8 cellular contexts compared by ENCODE assay signal in genomic region chr2:232761301-232761907, GRCh38. TPM values are rescaled to one million over a fixed set of nuclear protein-coding genes. Genes with fewer than 3 reads are reported as not detected.
DNase-seq lines count a peak whose midpoint lies in the region; ATAC-seq and TF ChIP-seq lines count a peak whose summit lies in the region.

No MANE protein-coding gene starts in this region.

- H3K4me1 ChIP-seq in CD8-positive, alpha-beta T cell (ENCODE audit: insufficient read depth, low read length): no peaks in the 10 kb centered on the region
- H3K4me1 ChIP-seq in GM23248 (ENCODE audit: insufficient read depth) (no peaks in the 10 kb centered on the region), PC-3 (ENCODE audit: insufficient read depth, low read length) (peaks cover under 1% of the 10 kb centered on the region; the same call in 1 of the 2 replicates)

- peaks cover 8% of the 10 kb centered on the region for H3K36me3 ChIP-seq in CD8-positive, alpha-beta T cell (ENCODE audit: insufficient read depth, low read length)
- H3K36me3 ChIP-seq in GM23248 (ENCODE audit: low read depth) (peaks cover 22% of the 10 kb centered on the region), PC-3 (ENCODE audit: low read depth, low read length) (peaks cover 37% of the 10 kb centered on the region; the same call in 1 of the 2 replicates), brain microvascular endothelial cell (replicated peaks) (peaks cover 21% of the 10 kb centered on the region)

- H4K20me1 ChIP-seq in GM23248 (ENCODE audit: insufficient read depth) (no peaks in the 10 kb centered on the region), PC-3 (ENCODE audit: low read length) (no peaks in the 10 kb centered on the region)

- peak; percentile 50 for TF ChIP-seq CTCF in CD8-positive, alpha-beta T cell (IDR thresholded peaks at IDR 0.05)
- TF ChIP-seq CTCF in PC-3 (conservative IDR thresholded peaks at IDR 0.05; ENCODE audit: low read depth, low read length) (peak; percentile 76), brain microvascular endothelial cell (IDR thresholded peaks at IDR 0.05; ENCODE audit: low read depth, low read length, missing control alignments) (peak; percentile 68)

- DNase-seq in CD8-positive, alpha-beta T cell: peak in 5 of 7 experiments; percentile 2 to 41 (median 20)
- DNase-seq in GM23248: peak; percentile 50
- peak; percentile 66 for DNase-seq in PC-3
- DNase-seq in brain microvascular endothelial cell: peak; percentile 32
- DNase-seq in medulla oblongata (ENCODE audit: extremely low spot score): peak; percentile 26
- DNase-seq in islet precursor cell: no peak

- no peaks in the 10 kb centered on the region for H3K9me2 ChIP-seq in GM23248 (ENCODE audit: insufficient read depth)
- no peaks in the 10 kb centered on the region for H3K9me2 ChIP-seq in PC-3 (replicated peaks; ENCODE audit: low read length)

- 28 to 33% methylated on average over 3 of the region's 3 CpGs for WGBS in GM23248 (ENCODE audit: low coverage in 1 of 2, low lambda C conversion rate in 2 of 2, missing lambda C conversion rate in 2 of 2), 2 experiments

- peaks cover 16% of the 10 kb centered on the region for H3K4me1 Mint-ChIP-seq in CD8-positive, alpha-beta T cell (ENCODE audit: low read depth)

- in situ Hi-C loops in GM23248 (cut with MboI) (no loop called here), brain microvascular endothelial cell (cut with HindIII; ENCODE audit: low pct_ligation_motif_present, low sequenced_read_pairs) (no loop called here)

- H3F3A ChIP-seq in GM23248 (ENCODE audit: insufficient read depth): no peaks in the 10 kb centered on the region
- no peaks in the 10 kb centered on the region for H3F3A ChIP-seq in PC-3 (ENCODE audit: low read length, unreplicated experiment)

- H3K9me3 Mint-ChIP-seq in CD8-positive, alpha-beta T cell: no peaks in the 10 kb centered on the region

- H3K27me3 ChIP-seq in CD8-positive, alpha-beta T cell (ENCODE audit: insufficient read depth, low read length): no peaks in the 10 kb centered on the region
- H3K27me3 ChIP-seq in GM23248 (replicated peaks; ENCODE audit: insufficient read depth) (no peaks in the 10 kb centered on the region), PC-3 (ENCODE audit: low read length) (no peaks in the 10 kb centered on the region), brain microvascular endothelial cell (replicated peaks) (no peaks in the 10 kb centered on the region)

- H3K9ac ChIP-seq in GM23248: no peak overlapping the region
- no peak overlapping the region for H3K9ac ChIP-seq in PC-3 (ENCODE audit: low read length)

- CTCF ChIA-PET in CD8-positive, alpha-beta T cell (lab: Charles Lee): no interaction called here
- CTCF ChIA-PET in PC-3 (lab: Charles Lee): no interaction called here

- H3K36me3 Mint-ChIP-seq in CD8-positive, alpha-beta T cell: peaks cover 65% of the 10 kb centered on the region

- no peak overlapping the region for H2AFZ ChIP-seq in GM23248
- no peak overlapping the region for H2AFZ ChIP-seq in PC-3 (ENCODE audit: low read length)

- intact Hi-C loops in CD8-positive, alpha-beta T cell (cut with DNase I, micrococcal nuclease): loop anchor here (1.0 to 10.0 kb wide), 3 partner anchors 293 to 682 kb away; partner anchors contain the start of gene ATG16L1 (in 2 of the 2)
- intact Hi-C loops in PC-3 (cut with micrococcal nuclease): loop anchor here (10.0 kb wide), 1 partner anchor 493 kb away; the partner anchor contains the start of gene ATG16L1

- no peak overlapping the region for H3K4me3 Mint-ChIP-seq in CD8-positive, alpha-beta T cell

- H3K27ac Mint-ChIP-seq in CD8-positive, alpha-beta T cell: no peak overlapping the region

- no TSS peak for BruUV-seq in PC-3 (replicated peaks; lab: Mats Ljungman, UMichigan)

- POLR2A ChIA-PET in CD8-positive, alpha-beta T cell (lab: Charles Lee): no interaction called here
- POLR2A ChIA-PET in PC-3 (lab: Charles Lee; ENCODE audit: unreplicated experiment): no interaction called here

- H3K4me2 ChIP-seq in GM23248 (ENCODE audit: unreplicated experiment): no peak overlapping the region
- H3K4me2 ChIP-seq in PC-3 (ENCODE audit: low read length): no peak overlapping the region

- H3K79me2 ChIP-seq in GM23248 (ENCODE audit: insufficient read depth): peaks cover 6% of the 10 kb centered on the region; the same call in 1 of the 2 replicates
- H3K79me2 ChIP-seq in PC-3 (ENCODE audit: low read length): no peaks in the 10 kb centered on the region

- H3K9me3 ChIP-seq in CD8-positive, alpha-beta T cell (ENCODE audit: low read length): no peaks in the 10 kb centered on the region
- H3K9me3 ChIP-seq in GM23248 (ENCODE audit: low read depth) (no peaks in the 10 kb centered on the region), PC-3 (ENCODE audit: low read length) (no peaks in the 10 kb centered on the region)

- H3K27me3 Mint-ChIP-seq in CD8-positive, alpha-beta T cell (ENCODE audit: low read depth): no peaks in the 10 kb centered on the region

- ATAC-seq in CD8-positive, alpha-beta T cell: peak; percentile 69
- ATAC-seq in PC-3: peak; percentile 73
- ATAC-seq in HG03565 (IDR thresholded peaks at IDR 0.05; ENCODE audit: unreplicated experiment): no peak
- no peak for ATAC-seq in HG03378 (IDR thresholded peaks at IDR 0.05; ENCODE audit: unreplicated experiment)

- no peak overlapping the region for H3K4me3 ChIP-seq in CD8-positive, alpha-beta T cell (ENCODE audit: low read depth, low read length)
- no peak overlapping the region for H3K4me3 ChIP-seq in GM23248
- H3K4me3 ChIP-seq in PC-3 (ENCODE audit: low read length): no peak overlapping the region
- H3K4me3 ChIP-seq in brain microvascular endothelial cell (ENCODE audit: low read depth, low read length): no peak overlapping the region

- no peak overlapping the region for H3K27ac ChIP-seq in CD8-positive, alpha-beta T cell (ENCODE audit: low read depth, low read length)
- H3K27ac ChIP-seq in GM23248 (no peak overlapping the region), PC-3 (ENCODE audit: low read length) (no peak overlapping the region), brain microvascular endothelial cell (no peak overlapping the region)

RNA-seq across cellular contexts. Expression of gene KCNJ13, which starts 15.0 kb away (rescaled TPM):
- not detected for total RNA-seq in CD8-positive, alpha-beta T cell
- total RNA-seq in GM23248 (2014; rRNA removed; shearing (Covaris generic)): not detected in 2 replicates
- polyA plus RNA-seq in GM23248 (2016; fragmentation: Nextera tagmentation; extraction: Ambion mirVana): 0.16 and 0.21 TPM in 2 replicates
- not detected in 2 replicates for total RNA-seq in PC-3 (2014; rRNA removed)

Comparison
In these comparisons a context has a peak if more than half of its experiments do, and no peak if none do; other contexts are left out.
1. ATAC-seq: peak in CD8-positive, alpha-beta T cell (single experiment) and PC-3 (single experiment); none in HG03565 (single experiment) and HG03378 (single experiment).
2. Peak in every context shown above with its lines, with median percentiles within 50 percentile points of each other: CTCF ChIP-seq.